Comparison of ENCODE assay signal across 15 cellular contexts in the genomic region with DNA sequence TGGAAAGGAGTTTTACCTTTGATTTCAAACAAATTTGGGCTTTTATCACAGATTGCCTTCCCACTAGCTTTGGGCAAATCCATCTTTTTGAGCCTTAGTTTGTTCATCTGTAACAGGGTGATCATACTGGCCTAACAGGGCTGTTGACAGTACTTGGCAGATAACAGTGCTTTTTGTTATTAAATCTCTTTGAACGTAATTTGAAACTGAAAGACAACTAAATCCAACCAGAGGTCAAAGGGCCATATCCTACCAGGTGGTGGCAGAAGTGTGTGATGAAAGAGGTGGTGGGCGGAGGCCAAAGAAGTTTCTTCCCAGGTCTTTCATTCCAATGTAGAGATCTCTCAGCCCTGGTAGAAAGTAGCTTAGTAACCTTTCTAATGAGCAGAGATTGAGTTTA. TPM values are rescaled to one million over a fixed set of nuclear protein-coding genes. Genes with fewer than 3 reads are reported as not detected.
DNase-seq lines count a peak whose midpoint lies in the region; ATAC-seq and TF ChIP-seq lines count a peak whose summit lies in the region.
"Had no signal": no experiment of that assay in that cellular context is flagged by ENCODE, and none has a peak within 500 bp of the region (broad histone marks: within the 10 kb centered on the region; RNA-seq: fewer than 3 reads in every experiment).

No MANE protein-coding gene starts in this region.

- POLR2A ChIA-PET in OCI-LY7 (lab: Charles Lee): no interaction called here

- H3K4me1 Mint-ChIP-seq in endodermal cell: peaks cover 59% of the 10 kb centered on the region

- peaks cover 45% of the 10 kb centered on the region for H3K36me3 Mint-ChIP-seq in endodermal cell (ENCODE audit: low read depth)

- BruUV-seq in OCI-LY7 (replicated peaks; lab: Mats Ljungman, UMichigan): no TSS peak

- intact Hi-C loops in OCI-LY7 (cut with micrococcal nuclease; ENCODE audit: unreplicated experiment) (no loop called here), psoas muscle (cut with DNase I) (no loop called here)

- H3K4me3 Mint-ChIP-seq in endodermal cell: no peak overlapping the region
- H3K4me3 Mint-ChIP-seq: activated CD8-positive, alpha-beta T cell treated with anti-CD3 and anti-CD28 coated beads for 36 hours; CD4-positive, alpha-beta T cell; nephron progenitor cell had no signal

- H2AFZ ChIP-seq in OCI-LY7 (ENCODE audit: low read length): no peak overlapping the region

- no peak overlapping the region for H3K4me2 ChIP-seq in OCI-LY7 (ENCODE audit: low read length)
- H3K4me2 ChIP-seq: A549 had no signal

- H3K9ac ChIP-seq in endodermal cell (ENCODE audit: extremely low read depth, low read length, poor library complexity, severe bottlenecking): peak overlapping the region; percentile 47

- peaks cover under 1% of the 10 kb centered on the region for H3K4me1 ChIP-seq in OCI-LY7 (ENCODE audit: insufficient read depth, low read length, poor library complexity, severe bottlenecking)
- peaks cover 33% of the 10 kb centered on the region for H3K4me1 ChIP-seq in endodermal cell (ENCODE audit: control insufficient read depth, insufficient read depth, low read length)
- H3K4me1 ChIP-seq in psoas muscle: peaks cover 42% of the 10 kb centered on the region

- 65 to 80% methylated on average over 2 of the region's 2 CpGs for WGBS in endodermal cell (ENCODE audit: insufficient coverage in 1 of 2, insufficient read length in 1 of 2), 2 experiments
- 37 to 55% (median 41%) methylated on average over 2 of the region's 2 CpGs for WGBS in psoas muscle, 3 donors

- no peaks in the 10 kb centered on the region for H3K9me2 ChIP-seq in OCI-LY7 (ENCODE audit: insufficient read depth, low read length)

- H3K36me3 ChIP-seq in OCI-LY7 (ENCODE audit: insufficient read depth, low read length) (peaks cover 78% of the 10 kb centered on the region), endodermal cell (ENCODE audit: control insufficient read depth, insufficient read depth, low read length) (peaks cover 66% of the 10 kb centered on the region), psoas muscle (ENCODE audit: insufficient read depth in 1 of 2, low read depth in 1 of 2) (peaks cover 2 to 69% of the 10 kb centered on the region in 2 donors)

- no peak overlapping the region for H3K27ac ChIP-seq in OCI-LY7 (ENCODE audit: low read depth, low read length, poor library complexity, severe bottlenecking)
- H3K27ac ChIP-seq in endodermal cell (ENCODE audit: low read depth, low read length): peak overlapping the region; percentile 25
- peak overlapping the region; percentile 58 for H3K27ac ChIP-seq in psoas muscle
- H3K27ac ChIP-seq: A549 had no signal

- H3K27me3 Mint-ChIP-seq in endodermal cell (ENCODE audit: insufficient read depth): no peaks in the 10 kb centered on the region
- H3K27me3 Mint-ChIP-seq: activated CD8-positive, alpha-beta T cell treated with anti-CD3 and anti-CD28 coated beads for 36 hours; CD4-positive, alpha-beta T cell had no signal

- H3K9me3 ChIP-seq in OCI-LY7 (ENCODE audit: low read length): no peaks in the 10 kb centered on the region
- H3K9me3 ChIP-seq in endodermal cell (ENCODE audit: control insufficient read depth, low read length): no peaks in the 10 kb centered on the region
- no peaks in the 10 kb centered on the region for H3K9me3 ChIP-seq in psoas muscle
- H3K9me3 ChIP-seq: A549 had no signal

- TF ChIP-seq CTCF in OCI-LY7 (conservative IDR thresholded peaks at IDR 0.05; ENCODE audit: low read length) (peak; percentile 40; the same call in 1 of the 2 replicates), endodermal cell (conservative IDR thresholded peaks at IDR 0.05) (no peak), psoas muscle (IDR thresholded peaks at IDR 0.05) (no peak), GM20000 (IDR thresholded peaks at IDR 0.05; ENCODE audit: extremely low read depth, missing control alignments) (no peak)

- H4K20me1 ChIP-seq in OCI-LY7 (ENCODE audit: insufficient read depth, low read length): no peaks in the 10 kb centered on the region

- H3K4me3 ChIP-seq in OCI-LY7 (ENCODE audit: low read depth, low read length, poor library complexity, severe bottlenecking): no peak overlapping the region
- H3K4me3 ChIP-seq in endodermal cell (ENCODE audit: low read length): peak overlapping the region; percentile 12
- no peak overlapping the region for H3K4me3 ChIP-seq in psoas muscle
- H3K4me3 ChIP-seq: A549, dorsolateral prefrontal cortex had no signal

- ATAC-seq in psoas muscle (peak in 3 of 4 donors; percentile 4 to 42 (median 17)), GM18861 (IDR thresholded peaks at IDR 0.05; ENCODE audit: unreplicated experiment) (no peak)
- ATAC-seq: A549; activated CD8-positive, alpha-beta T cell treated with anti-CD3 and anti-CD28 coated beads for 36 hours had no signal

- no peaks in the 10 kb centered on the region for H3K27me3 ChIP-seq in endodermal cell (ENCODE audit: control insufficient read depth, insufficient read depth, low read length, poor library complexity, severe bottlenecking)
- no peaks in the 10 kb centered on the region for H3K27me3 ChIP-seq in psoas muscle (ENCODE audit: insufficient read depth in 3 of 3, low read length in 2 of 3)
- H3K27me3 ChIP-seq: dorsolateral prefrontal cortex had no signal

- no peaks in the 10 kb centered on the region for H3K9me3 Mint-ChIP-seq in endodermal cell
- H3K9me3 Mint-ChIP-seq: activated CD8-positive, alpha-beta T cell treated with anti-CD3 and anti-CD28 coated beads for 36 hours; CD4-positive, alpha-beta T cell; nephron progenitor cell had no signal

- DNase-seq in NCI-H2029 (lab: John Stamatoyannopoulos, UW) (peak; percentile 6), NCI-H2029 treated with DMSO at 0.1 percent for 48 hours (lab: John Stamatoyannopoulos, UW) (no peak), OCI-LY7 (ENCODE audit: low spot score) (peak; percentile 9), endodermal cell (peak; percentile 67), psoas muscle (no peak), NCI-H2107 treated with DMSO at 0.1 percent for 48 hours (lab: John Stamatoyannopoulos, UW; ENCODE audit: unreplicated experiment) (no peak), GM20000 (ENCODE audit: low spot score) (no peak)
- DNase-seq: activated CD8-positive, alpha-beta T cell treated with anti-CD3 and anti-CD28 coated beads for 36 hours; activated gamma-delta T cell; CD4-positive, alpha-beta T cell; dorsolateral prefrontal cortex; nephron progenitor cell; substantia nigra had no signal

- no peak overlapping the region for H3K27ac Mint-ChIP-seq in endodermal cell
- H3K27ac Mint-ChIP-seq: activated CD8-positive, alpha-beta T cell treated with anti-CD3 and anti-CD28 coated beads for 36 hours; CD4-positive, alpha-beta T cell had no signal

- no peaks in the 10 kb centered on the region for H3K79me2 ChIP-seq in OCI-LY7 (ENCODE audit: insufficient read depth, low read depth, low read length)

- CTCF ChIA-PET in OCI-LY7 (lab: Charles Lee; ENCODE audit: unreplicated experiment): no interaction called here

RNA-seq across cellular contexts. Expression of a gene that starts 35.2 kb away (rescaled TPM):
- total RNA-seq in OCI-LY7 (2014; rRNA removed; shearing (Covaris generic)): 9.9 and 12.8 TPM in 2 replicates
- 20.2 and 20.3 TPM in 2 replicates for total RNA-seq in OCI-LY7 (2022)
- 10 to 100 TPM; 17.3 to 17.5 TPM for total RNA-seq in endodermal cell
- polyA plus RNA-seq in endodermal cell (2013, experiment 1 of 2): 11.6 TPM
- polyA plus RNA-seq in endodermal cell (2013, experiment 2 of 2): 10.6 TPM
- total RNA-seq in psoas muscle: 10 to 100 TPM; 43.0 to 70.3 (median 54.7) TPM
- polyA plus RNA-seq in psoas muscle: 10 to 100 TPM; 21.0 to 63.3 (median 26.4) TPM

RNA-seq across cellular contexts. Expression of a gene that starts 59.9 kb away (rescaled TPM):
- total RNA-seq in OCI-LY7 (2014; rRNA removed; shearing (Covaris generic)): 27.4 and 33.4 TPM in 2 replicates
- total RNA-seq in OCI-LY7 (2022) (31.3 and 43.7 TPM in 2 replicates), endodermal cell (10 to 100 TPM; 18.5 to 25.5 TPM), psoas muscle (10 to 100 TPM; 41.4 to 66.1 (median 57.8) TPM)
- 16.3 TPM for polyA plus RNA-seq in endodermal cell (2013, experiment 1 of 2)
- 14.6 TPM for polyA plus RNA-seq in endodermal cell (2013, experiment 2 of 2)
- polyA plus RNA-seq in psoas muscle: 100 to 1,000 TPM in 1 of 3 donors, 10 to 100 TPM in 2; 43.4 to 151 (median 58.3) TPM

Comparison
In these comparisons a context has a peak if more than half of its experiments do, and no peak if none do; other contexts are left out.
1. DNase-seq: peak in NCI-H2029 (single experiment), OCI-LY7 (single experiment) and endodermal cell (single experiment); none in NCI-H2029 treated with DMSO at 0.1 percent for 48 hours (single experiment), psoas muscle (0 of 2), NCI-H2107 treated with DMSO at 0.1 percent for 48 hours (single experiment) and GM20000 (single experiment).